In the genomic region with DNA sequence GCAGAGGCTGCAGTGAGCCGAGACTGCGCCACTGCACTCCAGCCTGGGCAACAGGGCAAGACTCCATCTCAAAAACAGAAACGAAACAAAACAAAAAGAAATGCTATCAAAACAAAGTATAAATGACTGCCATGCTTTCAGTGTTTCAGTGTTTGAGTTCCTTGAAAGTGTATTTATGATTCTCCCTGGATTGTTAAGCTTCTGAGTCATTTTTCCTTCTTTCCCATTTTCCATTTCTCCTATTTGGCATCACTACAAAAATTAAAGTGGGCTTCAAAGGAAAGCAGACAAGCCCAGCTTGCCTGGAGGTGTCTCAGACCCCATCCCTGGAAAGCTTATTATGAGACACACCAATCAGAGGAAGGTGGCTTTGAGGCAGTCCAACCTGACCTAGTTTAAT, we compare ENCODE assay signal across 1 cellular context.
TF ChIP-seq lines count a peak whose summit lies in the region.

No MANE protein-coding gene starts in this region.

TF ChIP-seq in IMR-90, 13 proteins besides CTCF, POLR2A, EP300 and RAD21:
- TF ChIP-seq USF2 (IDR thresholded peaks at IDR 0.05; ENCODE audit: low read depth, low read length), result no peak
- TF ChIP-seq MAFK (IDR thresholded peaks at IDR 0.05; ENCODE audit: low read depth, low read length), result no peak
- no peak for TF ChIP-seq ELK1 (IDR thresholded peaks at IDR 0.05; ENCODE audit: borderline replicate concordance, low read depth, low read length)
- no peak for TF ChIP-seq CHD1 (IDR thresholded peaks at IDR 0.05; ENCODE audit: low read depth, low read length)
- no peak for TF ChIP-seq BHLHE40 (IDR thresholded peaks at IDR 0.05; ENCODE audit: low read depth, low read length)
- no peak for TF ChIP-seq NFE2L2 (IDR thresholded peaks at IDR 0.05; ENCODE audit: low read depth, low read length)
- TF ChIP-seq FOS (IDR thresholded peaks at IDR 0.05; ENCODE audit: low read depth, low read length), result no peak
- TF ChIP-seq MXI1 (IDR thresholded peaks at IDR 0.05; ENCODE audit: borderline replicate concordance, low read depth, low read length), result no peak
- TF ChIP-seq CEBPB (IDR thresholded peaks at IDR 0.05; ENCODE audit: low read depth, low read length), result no peak
- no peak for TF ChIP-seq SMC3 (IDR thresholded peaks at IDR 0.05; ENCODE audit: low read depth, low read length)
- no peak for TF ChIP-seq RCOR1 (IDR thresholded peaks at IDR 0.05; ENCODE audit: insufficient replicate concordance, low read length)
- TF ChIP-seq MAZ (IDR thresholded peaks at IDR 0.05; ENCODE audit: borderline replicate concordance, low read depth, low read length), result no peak
- no peak for TF ChIP-seq RFX5 (IDR thresholded peaks at IDR 0.05; ENCODE audit: low read depth, low read length)
